9 cellular contexts compared by ENCODE assay signal in the genomic region with DNA sequence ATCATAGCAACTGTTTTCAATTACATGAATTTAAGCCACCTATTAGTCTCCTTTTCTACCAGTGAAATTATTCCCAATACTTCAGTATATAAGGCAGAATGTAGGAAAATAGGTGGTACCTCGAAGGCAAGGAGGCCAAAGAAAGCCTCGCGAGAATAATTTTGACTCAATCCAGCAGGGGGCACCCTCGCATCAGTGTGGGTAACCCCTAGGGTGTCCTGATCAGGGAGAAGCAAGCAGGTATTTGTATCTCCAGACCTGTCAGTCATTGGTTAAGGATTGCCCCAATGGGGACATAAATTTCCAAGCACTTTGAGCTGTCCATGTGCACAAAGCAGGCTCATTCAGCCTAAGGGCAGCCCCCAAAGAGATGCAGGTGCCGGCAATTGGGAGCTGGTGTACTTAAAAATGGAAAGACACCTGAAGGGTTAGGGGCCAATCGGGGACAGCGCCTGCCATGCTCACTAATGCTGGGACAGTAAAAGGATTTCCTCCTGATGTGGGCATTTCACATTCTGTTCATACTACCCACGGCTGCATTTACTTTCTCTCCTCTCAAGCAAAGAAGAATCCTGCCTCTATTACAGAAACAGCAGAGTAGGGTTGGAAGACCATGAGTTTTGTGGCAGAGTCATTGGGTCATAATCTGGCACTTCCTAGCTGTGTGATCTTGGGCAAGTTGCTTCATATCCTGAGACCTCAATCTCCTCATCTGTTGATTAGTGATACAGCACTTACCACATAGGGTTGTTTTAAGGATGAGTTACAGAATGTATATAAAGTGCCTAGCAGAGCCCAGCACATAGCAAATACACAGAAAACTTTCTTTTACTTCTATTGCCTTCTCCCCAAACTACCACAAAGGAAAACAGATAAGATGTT.
DNase-seq lines count a peak whose midpoint lies in the region; ATAC-seq lines count a peak whose summit lies in the region.
"Had no signal": no experiment of that assay in that cellular context is flagged by ENCODE, and none has a peak within 500 bp of the region (broad histone marks: within the 10 kb centered on the region; RNA-seq: fewer than 3 reads in every experiment).

No MANE protein-coding gene starts in this region.

- DNase-seq in AG08396 (ENCODE audit: low spot score) (peak; percentile 34), NCI-H1048 (lab: John Stamatoyannopoulos, UW) (peak; percentile 40), activated T-cell treated with anti-CD3 and anti-CD28 coated beads for 1 hour (ENCODE audit: low read depth) (peak; percentile 55), germinal center (ENCODE audit: low spot score) (peak; percentile 42)
- peak; percentile 68 for DNase-seq in stimulated activated CD4-positive, alpha-beta T cell treated with anti-CD3 and anti-CD28 coated beads, Interleukin-1b, Interleukin-23, amount 100 ng/mL, for 48 hours

- ATAC-seq in GM18498 (IDR thresholded peaks at IDR 0.05; ENCODE audit: unreplicated experiment) (peak; percentile 58), GM18907 (IDR thresholded peaks at IDR 0.05; ENCODE audit: unreplicated experiment) (no peak), GM19328 (IDR thresholded peaks at IDR 0.05; ENCODE audit: unreplicated experiment) (no peak)
- ATAC-seq: left colon had no signal
